ENCODE assay signal across 8 cellular contexts in genomic region chr14:89365071-89365801, GRCh38. TPM values are rescaled to one million over a fixed set of nuclear protein-coding genes. Genes with fewer than 3 reads are reported as not detected.
DNase-seq lines count a peak whose midpoint lies in the region; ATAC-seq and TF ChIP-seq lines count a peak whose summit lies in the region.

No MANE protein-coding gene starts in this region.

- peaks cover 8% of the 10 kb centered on the region for H3K79me1 ChIP-seq in H9 (ENCODE audit: insufficient read depth, low read depth, low read length, poor library complexity, severe bottlenecking)

- H3K27me3 ChIP-seq in H9 (ENCODE audit: insufficient read depth, low read length), result no peaks in the 10 kb centered on the region

- H3K9me3 Mint-ChIP-seq in H9, result peaks cover 6 to 8% of the 10 kb centered on the region in 2 experiments; a peak in 4 of 5 replicates
- H3K9me3 Mint-ChIP-seq in activated T-helper 17 cell treated with anti-CD3 and anti-CD28 coated beads, Interleukin-2, amount 50 U/mL, for 72 hours, result no peaks in the 10 kb centered on the region
- peaks cover 6% of the 10 kb centered on the region for H3K9me3 Mint-ChIP-seq in mesothelial cell of epicardium
- H3K9me3 Mint-ChIP-seq in stimulated activated naive CD8-positive, alpha-beta T cell treated with anti-CD3 and anti-CD28 coated beads, Interleukin-15, amount 100 ng/mL, for 72 hours, result peaks cover 0 to 7% of the 10 kb centered on the region in 2 donors

- H2AK5ac ChIP-seq in H9 (ENCODE audit: insufficient read length, low read length), result no peak overlapping the region

- no peak overlapping the region for H2AFZ ChIP-seq in H9 (ENCODE audit: low read length)

- no CpG with 5 or more reads among the region's 13 CpGs for WGBS in H9 (ENCODE audit: extremely low coverage, insufficient read length, low lambda C conversion rate)

- no peak overlapping the region for H2BK12ac ChIP-seq in H9 (ENCODE audit: insufficient read length, low read depth, low read length)

- H3T11ph ChIP-seq in H9 (ENCODE audit: low read length), result no peak overlapping the region

- H2BK120ac ChIP-seq in H9 (ENCODE audit: low read depth, low read length, poor library complexity, severe bottlenecking), result no peak overlapping the region

- H3K18ac ChIP-seq in H9 (ENCODE audit: insufficient read length, low read depth, low read length), result no peak overlapping the region

- peaks cover 20 to 26% (median 25%) of the 10 kb centered on the region in 3 experiments for H3K36me3 Mint-ChIP-seq in H9 (ENCODE audit: insufficient read depth in 1 of 3, low read depth in 3 of 3)
- H3K36me3 Mint-ChIP-seq in activated T-helper 17 cell treated with anti-CD3 and anti-CD28 coated beads, Interleukin-2, amount 50 U/mL, for 72 hours (ENCODE audit: low read depth), result peaks cover 5% of the 10 kb centered on the region
- peaks cover 16% of the 10 kb centered on the region for H3K36me3 Mint-ChIP-seq in mesothelial cell of epicardium

- H2BK20ac ChIP-seq in H9 (ENCODE audit: low read depth, low read length, poor library complexity, severe bottlenecking), result no peak overlapping the region

- H3K4me1 ChIP-seq in H9 (ENCODE audit: insufficient read depth, low read length), result peaks cover 10% of the 10 kb centered on the region; the same call in 1 of the 2 replicates

- no peaks in the 10 kb centered on the region for H3K23me2 ChIP-seq in H9 (ENCODE audit: insufficient read length, low read depth, low read length, poor library complexity, severe bottlenecking)

- ATAC-seq in activated T-helper 17 cell treated with anti-CD3 and anti-CD28 coated beads, Interleukin-2, amount 50 U/mL, for 72 hours (replicated peaks), result peak; percentile 95
- peak; percentile 95 for ATAC-seq in stimulated activated naive CD8-positive, alpha-beta T cell treated with anti-CD3 and anti-CD28 coated beads, Interleukin-15, amount 100 ng/mL, for 72 hours

- H3K27me3 Mint-ChIP-seq in H9 (ENCODE audit: low read depth) (no peaks in the 10 kb centered on the region), mesothelial cell of epicardium (ENCODE audit: low read depth) (no peaks in the 10 kb centered on the region)
- no peaks in the 10 kb centered on the region for H3K27me3 Mint-ChIP-seq in activated T-helper 17 cell treated with anti-CD3 and anti-CD28 coated beads, Interleukin-2, amount 50 U/mL, for 72 hours
- H3K27me3 Mint-ChIP-seq in stimulated activated naive CD8-positive, alpha-beta T cell treated with anti-CD3 and anti-CD28 coated beads, Interleukin-15, amount 100 ng/mL, for 72 hours, result no peaks in the 10 kb centered on the region

- H3K27ac Mint-ChIP-seq in H9 (peak overlapping the region in 2 of 3 experiments; percentile 59 to 87; a peak in 5 of 7 replicates), mesothelial cell of epicardium (peak overlapping the region; percentile 5)
- H3K27ac Mint-ChIP-seq in activated T-helper 17 cell treated with anti-CD3 and anti-CD28 coated beads, Interleukin-2, amount 50 U/mL, for 72 hours, result peak overlapping the region; percentile 94
- peak overlapping the region; percentile 96 to 98 for H3K27ac Mint-ChIP-seq in stimulated activated naive CD8-positive, alpha-beta T cell treated with anti-CD3 and anti-CD28 coated beads, Interleukin-15, amount 100 ng/mL, for 72 hours

- no peak overlapping the region for H4K8ac ChIP-seq in H9 (replicated peaks; ENCODE audit: insufficient read length, low read depth, low read length)

- H3K56ac ChIP-seq in H9 (ENCODE audit: insufficient read length, low read depth, low read length), result no peak overlapping the region

- no peaks in the 10 kb centered on the region for H4K20me1 ChIP-seq in H9 (ENCODE audit: control insufficient read depth, insufficient read depth, insufficient read length)

- H4K5ac ChIP-seq in H9 (ENCODE audit: insufficient read length, low read depth, low read length), result no peak overlapping the region

- no peak overlapping the region for H3K14ac ChIP-seq in H9 (ENCODE audit: insufficient read depth, low read length)

- peak overlapping the region; percentile 41 for H3K4me3 ChIP-seq in GM12864 (ENCODE audit: low read depth, low read length)

- H3K23ac ChIP-seq in H9 (ENCODE audit: insufficient read length, low read depth, low read length), result no peak overlapping the region

- H3K79me2 ChIP-seq in H9 (ENCODE audit: insufficient read depth, low read length), result peaks cover 48% of the 10 kb centered on the region; the same call in 1 of the 2 replicates

- H2BK15ac ChIP-seq in H9 (ENCODE audit: low read depth, low read length), result no peak overlapping the region

- H3K9ac ChIP-seq in H9 (ENCODE audit: extremely low read depth, insufficient read length, low read length), result no peak overlapping the region

- H3K9me3 ChIP-seq in H9 (ENCODE audit: control insufficient read depth, low read depth, low read length), result no peaks in the 10 kb centered on the region

- peak; percentile 80 for DNase-seq in GM12864 (ENCODE audit: low read depth)
- no peak for DNase-seq in H9
- DNase-seq in NOMO-1 (lab: John Stamatoyannopoulos, UW; ENCODE audit: unreplicated experiment in 2 of 2), result peak; percentile 59 to 72
- DNase-seq in mesothelial cell of epicardium (ENCODE audit: low spot score in 2 of 2, unreplicated experiment in 2 of 2), result no peak
- DNase-seq in stimulated activated naive CD8-positive, alpha-beta T cell treated with anti-CD3 and anti-CD28 coated beads, Interleukin-15, amount 100 ng/mL, for 72 hours, result peak; percentile 38 to 55
- DNase-seq in NCI-H187 (lab: John Stamatoyannopoulos, UW), result no peak
- DNase-seq in ecto neural progenitor cell (ENCODE audit: low spot score), result no peak

- H3K4ac ChIP-seq in H9 (ENCODE audit: low read depth, low read length), result no peak overlapping the region

- H3K4me1 Mint-ChIP-seq in H9 (peaks cover 43 to 48% of the 10 kb centered on the region in 2 experiments), mesothelial cell of epicardium (peaks cover 10% of the 10 kb centered on the region)
- peaks cover 47% of the 10 kb centered on the region for H3K4me1 Mint-ChIP-seq in activated T-helper 17 cell treated with anti-CD3 and anti-CD28 coated beads, Interleukin-2, amount 50 U/mL, for 72 hours
- peaks cover 69% of the 10 kb centered on the region for H3K4me1 Mint-ChIP-seq in stimulated activated naive CD8-positive, alpha-beta T cell treated with anti-CD3 and anti-CD28 coated beads, Interleukin-15, amount 100 ng/mL, for 72 hours

- H3K4me2 ChIP-seq in H9 (ENCODE audit: insufficient read depth, insufficient read length, low read length), result no peak overlapping the region

- H3K27ac ChIP-seq in H9 (ENCODE audit: insufficient read length, low read depth, low read length), result no peak overlapping the region

- H2BK5ac ChIP-seq in H9 (ENCODE audit: insufficient read length, low read length), result no peak overlapping the region

- TF ChIP-seq CTCF in GM12864 (IDR thresholded peaks at IDR 0.05; ENCODE audit: low read depth, low read length, missing control alignments) (no peak), H9 (conservative IDR thresholded peaks at IDR 0.05) (no peak), mesothelial cell of epicardium (IDR thresholded peaks at IDR 0.05; ENCODE audit: unreplicated experiment) (no peak)

- H3K4me3 Mint-ChIP-seq in H9 (peak overlapping the region in 1 of 2 experiments; percentile 6; a peak in 1 of 5 replicates), mesothelial cell of epicardium (no peak overlapping the region)
- H3K4me3 Mint-ChIP-seq in activated T-helper 17 cell treated with anti-CD3 and anti-CD28 coated beads, Interleukin-2, amount 50 U/mL, for 72 hours, result peak overlapping the region; percentile 89
- H3K4me3 Mint-ChIP-seq in stimulated activated naive CD8-positive, alpha-beta T cell treated with anti-CD3 and anti-CD28 coated beads, Interleukin-15, amount 100 ng/mL, for 72 hours, result peak overlapping the region; percentile 78 to 88

- no peak overlapping the region for H4K91ac ChIP-seq in H9 (ENCODE audit: insufficient read length, low read depth, low read length)

RNA-seq across cellular contexts. Expression of gene FOXN3, which starts 51.8 kb away (rescaled TPM):
- total RNA-seq in H9 (2021), result 114 and 125 TPM in 2 replicates
- total RNA-seq in activated T-helper 17 cell treated with anti-CD3 and anti-CD28 coated beads, Interleukin-2, amount 50 U/mL, for 72 hours, result 10 to 100 TPM; 56.9 to 82.3 TPM
- total RNA-seq in mesothelial cell of epicardium, result 114 to 124 TPM (median 120 TPM) in 3 replicates

Comparison
In these comparisons a context has a peak if more than half of its experiments do, and no peak if none do; other contexts are left out.
1. DNase-seq: peak in GM12864 (single experiment), NOMO-1 (2 of 2) and stimulated activated naive CD8-positive, alpha-beta T cell treated with anti-CD3 and anti-CD28 coated beads, Interleukin-15, amount 100 ng/mL, for 72 hours (2 of 2); none in H9 (single experiment), mesothelial cell of epicardium (0 of 2), NCI-H187 (0 of 2) and ecto neural progenitor cell (single experiment).
2. H3K27ac Mint-ChIP-seq: peak in every context shown above with its lines; median percentile 97 in stimulated activated naive CD8-positive, alpha-beta T cell treated with anti-CD3 and anti-CD28 coated beads, Interleukin-15, amount 100 ng/mL, for 72 hours; 94 in activated T-helper 17 cell treated with anti-CD3 and anti-CD28 coated beads, Interleukin-2, amount 50 U/mL, for 72 hours; 73 in H9; 5 in mesothelial cell of epicardium.